1 cellular context compared by ENCODE assay signal in genomic region chr2:2536416-2537056, GRCh38.
TF ChIP-seq lines count a peak whose summit lies in the region.

No MANE protein-coding gene starts in this region.

TF ChIP-seq in HepG2, 621 proteins besides CTCF, POLR2A, EP300 and RAD21 (continued from another document and continues in another):
- TF ChIP-seq SMYD3 (CRISPR knock-in tag; IDR thresholded peaks at IDR 0.05) (no peak), DR1 (CRISPR knock-in tag; IDR thresholded peaks at IDR 0.05) (no peak), ZNF260 (CRISPR knock-in tag; IDR thresholded peaks at IDR 0.05; ENCODE audit: borderline replicate concordance, low read depth) (no peak), ARID5B (CRISPR knock-in tag; IDR thresholded peaks at IDR 0.05) (peak; percentile 26; the same call in 1 of the 2 replicates), SYNCRIP (IDR thresholded peaks at IDR 0.05; ENCODE audit: insufficient read depth, low read depth, low read length) (no peak), TCF7 (IDR thresholded peaks at IDR 0.05; ENCODE audit: low read depth) (peak; percentile 93), ATF3 (CRISPR knock-in tag; IDR thresholded peaks at IDR 0.05) (no peak), RARA (CRISPR knock-in tag; IDR thresholded peaks at IDR 0.05) (0 out of 2 replicates have a peak, but pooled peaks have one; percentile 14), ZNF597 (CRISPR knock-in tag; IDR thresholded peaks at IDR 0.05) (no peak), ZBTB7B (CRISPR knock-in tag; IDR thresholded peaks at IDR 0.05) (0 out of 2 replicates have a peak, but pooled peaks have one; percentile 20), MATR3 (CRISPR knock-in tag; IDR thresholded peaks at IDR 0.05) (no peak), RBM22 (optimal IDR thresholded peaks at IDR 0.05; ENCODE audit: low read length) (no peak), TRIM24 (CRISPR knock-in tag; IDR thresholded peaks at IDR 0.05) (no peak), ATF1 (CRISPR knock-in tag; IDR thresholded peaks at IDR 0.05) (peak; percentile 29; the same call in 1 of the 2 replicates), ZFP91 (CRISPR knock-in tag; IDR thresholded peaks at IDR 0.05; ENCODE audit: borderline replicate concordance) (no peak), ZNF484 (CRISPR knock-in tag; IDR thresholded peaks at IDR 0.05; ENCODE audit: borderline replicate concordance, low read depth) (no peak), ZNF879 (CRISPR knock-in tag; IDR thresholded peaks at IDR 0.05) (no peak), ZEB1 (IDR thresholded peaks at IDR 0.05; ENCODE audit: insufficient replicate concordance, low read depth) (no peak), MAZ (IDR thresholded peaks at IDR 0.05; ENCODE audit: borderline replicate concordance, low read depth, low read length) (no peak), MAZ (CRISPR knock-in tag; IDR thresholded peaks at IDR 0.05; ENCODE audit: low read depth) (no peak), CBFB (CRISPR knock-in tag; IDR thresholded peaks at IDR 0.05) (no peak), GATA4 (IDR thresholded peaks at IDR 0.05; ENCODE audit: borderline replicate concordance, low read depth) (peak; percentile 30; the same call in 1 of the 2 replicates), HIVEP1 (CRISPR knock-in tag; IDR thresholded peaks at IDR 0.05) (no peak), HMGXB3 (CRISPR knock-in tag; IDR thresholded peaks at IDR 0.05; ENCODE audit: borderline replicate concordance) (no peak), ZSCAN30 (CRISPR knock-in tag; IDR thresholded peaks at IDR 0.05) (no peak), ZNF749 (CRISPR knock-in tag; IDR thresholded peaks at IDR 0.05; ENCODE audit: borderline replicate concordance) (no peak), ZNF660 (CRISPR knock-in tag; IDR thresholded peaks at IDR 0.05; ENCODE audit: borderline replicate concordance, low read depth) (no peak), ERF (CRISPR knock-in tag; IDR thresholded peaks at IDR 0.05) (no peak), ZNF281 (CRISPR knock-in tag; IDR thresholded peaks at IDR 0.05; ENCODE audit: borderline replicate concordance) (peak; percentile 30; the same call in 1 of the 2 replicates), JUNB (CRISPR knock-in tag; IDR thresholded peaks at IDR 0.05; ENCODE audit: borderline replicate concordance) (0 out of 2 replicates have a peak, but pooled peaks have one; percentile 33), RARG (CRISPR knock-in tag; IDR thresholded peaks at IDR 0.05; ENCODE audit: low read depth) (no peak), TBX3 (IDR thresholded peaks at IDR 0.05; ENCODE audit: borderline replicate concordance) (peak; percentile 69; the same call in 1 of the 2 replicates), FOXA1 (IDR thresholded peaks at IDR 0.05) (no peak), FOXA1 (CRISPR knock-in tag; IDR thresholded peaks at IDR 0.05) (no peak), TMF1 (CRISPR knock-in tag; IDR thresholded peaks at IDR 0.05; ENCODE audit: low read depth) (no peak), FOXO1 (CRISPR knock-in tag; IDR thresholded peaks at IDR 0.05) (no peak; the same call in 1 of the 2 replicates), RELA (CRISPR knock-in tag; IDR thresholded peaks at IDR 0.05) (no peak), PRDM4 (CRISPR knock-in tag; IDR thresholded peaks at IDR 0.05; ENCODE audit: borderline replicate concordance) (no peak), JDP2 (CRISPR knock-in tag; IDR thresholded peaks at IDR 0.05; ENCODE audit: borderline replicate concordance) (no peak), TAF15 (IDR thresholded peaks at IDR 0.05; ENCODE audit: low read depth, low read length, poor library complexity, severe bottlenecking) (no peak), NCOA2 (CRISPR knock-in tag; IDR thresholded peaks at IDR 0.05) (peak; percentile 56; the same call in 1 of the 2 replicates)
- TF ChIP-seq, protein P1, sequence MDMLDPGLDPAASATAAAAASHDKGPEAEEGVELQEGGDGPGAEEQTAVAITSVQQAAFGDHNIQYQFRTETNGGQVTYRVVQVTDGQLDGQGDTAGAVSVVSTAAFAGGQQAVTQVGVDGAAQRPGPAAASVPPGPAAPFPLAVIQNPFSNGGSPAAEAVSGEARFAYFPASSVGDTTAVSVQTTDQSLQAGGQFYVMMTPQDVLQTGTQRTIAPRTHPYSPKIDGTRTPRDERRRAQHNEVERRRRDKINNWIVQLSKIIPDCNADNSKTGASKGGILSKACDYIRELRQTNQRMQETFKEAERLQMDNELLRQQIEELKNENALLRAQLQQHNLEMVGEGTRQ (IDR thresholded peaks at IDR 0.05; ENCODE audit: low read depth, low read length) = no peak
- TF ChIP-seq, protein P1 (CRISPR knock-in tag; IDR thresholded peaks at IDR 0.05; ENCODE audit: borderline replicate concordance) = no peak
